In the genomic region with DNA sequence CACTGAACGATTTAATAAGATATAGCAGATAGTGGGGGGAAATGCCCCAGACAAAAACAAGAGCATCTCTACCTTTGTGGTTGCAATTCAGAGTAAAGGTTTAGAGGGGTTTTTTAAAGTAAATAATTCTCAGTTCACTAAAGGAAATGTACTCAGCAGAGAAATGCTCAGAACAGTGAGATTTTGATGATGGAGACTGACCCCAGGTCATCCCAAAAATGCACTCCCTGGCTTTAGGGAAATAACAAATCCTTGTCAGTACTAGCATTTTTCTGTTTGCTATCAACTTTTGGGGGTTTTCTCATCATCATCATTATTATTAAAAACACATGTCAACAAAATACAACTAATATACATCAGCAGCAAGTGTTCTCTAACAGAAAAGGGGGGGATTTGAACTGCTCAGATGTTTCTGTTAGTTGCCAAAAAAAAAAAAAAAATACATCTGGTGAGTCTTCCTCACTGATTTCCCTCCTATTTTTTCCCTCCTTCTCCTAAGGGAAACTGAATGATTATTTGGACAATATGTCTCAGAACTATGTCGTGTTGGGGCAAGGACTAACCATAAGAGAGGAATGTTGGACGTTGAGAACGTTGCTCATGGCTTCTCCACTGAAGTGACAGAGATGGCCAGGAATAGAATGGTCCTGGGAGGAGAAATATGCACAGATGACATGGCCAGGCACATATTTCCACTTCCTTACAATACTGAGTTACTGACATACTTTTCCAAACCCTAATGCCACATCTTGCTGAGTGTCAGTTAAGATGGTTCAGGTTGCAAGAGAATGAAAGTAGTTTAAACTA, we compare ENCODE assay signal across 15 cellular contexts.
A peak's percentile ranks its signal among the peaks of the same experiment; 100 is the strongest.
DNase-seq lines count a peak whose midpoint lies in the region; ATAC-seq and TF ChIP-seq lines count a peak whose summit lies in the region.
"Had no signal": no experiment of that assay in that cellular context is flagged by ENCODE, and none has a peak within 500 bp of the region (broad histone marks: within the 10 kb centered on the region; RNA-seq: fewer than 3 reads in every experiment).

No MANE protein-coding gene starts in this region.

- H3K27ac Mint-ChIP-seq in HFFc6, result peak overlapping the region; percentile 48

- no peaks in the 10 kb centered on the region for H3K27me3 ChIP-seq in ovary
- H3K27me3 ChIP-seq: BLaER1 treated with 17β-estradiol and CSF1 and Interleukin-3, amounts not matched to agents 10 nM and 100 nM had no signal

- TF ChIP-seq EP300 in ovary (IDR thresholded peaks at IDR 0.05), result no peak

- H3K36me3 ChIP-seq in ovary, result no peaks in the 10 kb centered on the region
- H3K36me3 ChIP-seq: BLaER1 treated with 17β-estradiol and CSF1 and Interleukin-3, amounts not matched to agents 10 nM and 100 nM had no signal

- WGBS in ovary, 3 donors, result 29 to 37% (median 32%) methylated on average over 4 of the region's 4 CpGs

- no peak for TF ChIP-seq POLR2A in ovary (IDR thresholded peaks at IDR 0.05)

- H3K4me1 Mint-ChIP-seq in HFFc6 (ENCODE audit: low read depth), result peaks cover 26% of the 10 kb centered on the region

- no peak overlapping the region for H3K27ac ChIP-seq in ovary
- H3K27ac ChIP-seq: BLaER1 treated with 17β-estradiol and CSF1 and Interleukin-3, amounts not matched to agents 10 nM and 100 nM had no signal

- H3K9me3 ChIP-seq in ovary, result no peaks in the 10 kb centered on the region

- intact Hi-C loops in sciatic nerve (cut with DNase I) (no loop called here), ovary (cut with DNase I) (no loop called here)

- H3K9me3 Mint-ChIP-seq in HFFc6, result no peaks in the 10 kb centered on the region

- no peaks in the 10 kb centered on the region for H3K27me3 Mint-ChIP-seq in HFFc6 (ENCODE audit: insufficient read depth)

- no peaks in the 10 kb centered on the region for H3K36me3 Mint-ChIP-seq in HFFc6 (ENCODE audit: low read depth)

- peaks cover 2% of the 10 kb centered on the region for H3K4me1 ChIP-seq in ovary (ENCODE audit: insufficient read depth)

- no peak for TF ChIP-seq CTCF in AG09319 (IDR thresholded peaks at IDR 0.05; ENCODE audit: low read depth, low read length)
- TF ChIP-seq CTCF in HFFc6 (IDR thresholded peaks at IDR 0.05), result no peak
- no peak for TF ChIP-seq CTCF in fibroblast of mammary gland (conservative IDR thresholded peaks at IDR 0.05; ENCODE audit: control insufficient read depth, insufficient read depth, low read depth, low read length)
- TF ChIP-seq CTCF in ovary (IDR thresholded peaks at IDR 0.05), result no peak

- no peak overlapping the region for H3K4me3 ChIP-seq in fibroblast of mammary gland (ENCODE audit: control insufficient read depth, low read depth, low read length)
- H3K4me3 ChIP-seq in ovary, result no peak overlapping the region
- H3K4me3 ChIP-seq: BLaER1 treated with 17β-estradiol and CSF1 and Interleukin-3, amounts not matched to agents 10 nM and 100 nM had no signal

- ATAC-seq in sciatic nerve (peak; percentile 48), GM18873 (IDR thresholded peaks at IDR 0.05; ENCODE audit: low FRiP score, unreplicated experiment) (no peak), HG03520 (IDR thresholded peaks at IDR 0.05; ENCODE audit: unreplicated experiment) (no peak)

- peak overlapping the region; percentile 62 for H3K4me3 Mint-ChIP-seq in HFFc6

- DNase-seq in AG09319 (ENCODE audit: extremely low read depth, low read depth) (peak; percentile 24), HFFc6 (peak; percentile 19), fibroblast of mammary gland (ENCODE audit: low read depth) (peak; percentile 46), sciatic nerve (ENCODE audit: low spot score) (no peak), A172 (ENCODE audit: low spot score) (no peak), ovary (no peak)
- DNase-seq: IMR-90, Kasumi-1, NCI-H1105 treated with DMSO at 0.1 percent for 48 hours, NCI-H187 treated with DMSO at 0.1 percent for 48 hours, NCI-H510A, SHP77 had no signal

Comparison
In these comparisons a context has a peak if more than half of its experiments do, and no peak if none do; other contexts are left out.
1. DNase-seq: peak in AG09319 (single experiment), HFFc6 (single experiment) and fibroblast of mammary gland (single experiment); none in sciatic nerve (single experiment), A172 (single experiment) and ovary (0 of 5).